In genomic region chr2:7825591-7826312, GRCh38 we compare ENCODE assay signal across 8 cellular contexts.
A peak's percentile ranks its signal among the peaks of the same experiment; 100 is the strongest.
DNase-seq lines count a peak whose midpoint lies in the region; ATAC-seq and TF ChIP-seq lines count a peak whose summit lies in the region.

No MANE protein-coding gene starts in this region.

- peak overlapping the region; percentile 95 for H3K27ac Mint-ChIP-seq in Calu3 (ENCODE audit: unreplicated experiment)

- DNase-seq in Calu3, result peak; percentile 83
- peak; percentile 67 for DNase-seq in RPMI7951 (ENCODE audit: low read depth)
- DNase-seq in kidney epithelial cell (ENCODE audit: low read depth), result peak; percentile 78
- no peak for DNase-seq in SK-N-DZ (ENCODE audit: low spot score)
- no peak for DNase-seq in foreskin fibroblast
- no peak for DNase-seq in NCI-H1105 treated with DMSO at 0.1 percent for 48 hours (lab: John Stamatoyannopoulos, UW)
- DNase-seq in midbrain (lab: John Stamatoyannopoulos, UW), result no peak

- no peaks in the 10 kb centered on the region for H3K36me3 ChIP-seq in kidney epithelial cell (ENCODE audit: control insufficient read depth, insufficient read depth, low read length)

- no TSS peak for BruUV-seq in Calu3 (replicated peaks; lab: Mats Ljungman, UMichigan)

- H3K27me3 Mint-ChIP-seq in Calu3 (ENCODE audit: unreplicated experiment), result no peaks in the 10 kb centered on the region

- intact Hi-C loops in Calu3 (cut with micrococcal nuclease; ENCODE audit: unreplicated experiment), result loop anchor here (1.0 to 5.0 kb wide), 5 partner anchors 52 to 856 kb away; no protein-coding TSS in a partner anchor

- H3K4me3 Mint-ChIP-seq in Calu3 (ENCODE audit: low read depth, unreplicated experiment), result peak overlapping the region; percentile 62

- CTCF ChIA-PET in Calu3 (lab: Charles Lee), result interaction anchor here (1.2 to 2.1 kb wide), 4 partner anchors 11 to 700 kb away, joined by 3 to 11 read pairs (median 5); no protein-coding TSS in a partner anchor

- ATAC-seq in GM21619 (IDR thresholded peaks at IDR 0.05; ENCODE audit: unreplicated experiment), result peak; percentile 90

- H3K36me3 Mint-ChIP-seq in Calu3 (ENCODE audit: insufficient read depth, unreplicated experiment), result peaks cover 8% of the 10 kb centered on the region

- H3K4me3 ChIP-seq in kidney epithelial cell (ENCODE audit: low read depth, low read length) (no peak overlapping the region), foreskin fibroblast (ENCODE audit: low read depth in 1 of 2, low read length in 2 of 2) (no peak overlapping the region)

- no peaks in the 10 kb centered on the region for H3K27me3 ChIP-seq in kidney epithelial cell (ENCODE audit: control insufficient read depth, insufficient read depth, low read length)

- TF ChIP-seq CTCF in Calu3 (IDR thresholded peaks at IDR 0.05; ENCODE audit: unreplicated experiment) (no peak), kidney epithelial cell (IDR thresholded peaks at IDR 0.05; ENCODE audit: insufficient read depth, low read length, poor library complexity, severe bottlenecking) (no peak), foreskin fibroblast (IDR thresholded peaks at IDR 0.05; ENCODE audit: low read depth, low read length) (no peak)

- peaks cover 4% of the 10 kb centered on the region for H3K9me3 Mint-ChIP-seq in Calu3 (ENCODE audit: low read depth, unreplicated experiment)

- H3K4me1 Mint-ChIP-seq in Calu3 (ENCODE audit: low read depth, unreplicated experiment), result peaks cover 30% of the 10 kb centered on the region

Comparison
In these comparisons a context has a peak if more than half of its experiments do, and no peak if none do; other contexts are left out.
1. DNase-seq: peak in Calu3 (single experiment), RPMI7951 (single experiment) and kidney epithelial cell (single experiment); none in SK-N-DZ (single experiment), foreskin fibroblast (0 of 2), NCI-H1105 treated with DMSO at 0.1 percent for 48 hours (single experiment) and midbrain (single experiment).